8 cellular contexts compared by ENCODE assay signal in the genomic region with DNA sequence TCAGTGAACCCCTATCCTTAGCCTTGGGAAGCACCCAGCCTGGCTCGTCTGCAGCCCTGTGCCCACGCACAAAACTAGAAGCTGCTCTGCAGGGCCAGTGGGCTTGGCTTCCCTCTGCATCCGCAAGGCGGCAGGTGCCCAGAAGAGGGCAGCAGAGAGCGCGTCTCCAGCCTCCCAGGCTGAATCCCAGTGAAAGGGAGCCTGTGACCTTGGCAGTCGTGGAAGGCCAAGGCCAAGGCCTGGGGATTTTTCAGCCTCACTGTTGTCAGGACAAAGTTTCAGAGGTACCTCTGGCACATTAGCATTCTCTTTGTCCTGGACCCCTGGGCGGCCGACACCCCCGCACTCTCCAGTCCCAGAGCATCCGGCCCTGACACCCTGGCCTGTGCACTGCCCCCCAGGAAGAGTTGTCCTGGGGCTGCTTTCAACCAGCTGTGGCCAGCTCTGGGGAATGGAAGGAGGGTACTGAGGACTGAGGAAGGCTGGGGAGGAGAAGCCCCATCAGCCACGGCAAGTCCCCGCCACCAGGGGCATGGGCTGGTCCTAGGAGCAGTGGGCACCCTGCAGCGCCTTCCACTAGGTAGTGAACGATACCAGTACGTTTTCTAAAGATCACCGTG.
DNase-seq lines count a peak whose midpoint lies in the region; ATAC-seq, FAIRE-seq and TF ChIP-seq lines count a peak whose summit lies in the region.

No MANE protein-coding gene starts in this region.

- no peaks in the 10 kb centered on the region for H3K79me2 ChIP-seq in SK-N-SH (ENCODE audit: insufficient read depth)

- no peak overlapping the region for H3K4me3 Mint-ChIP-seq in activated naive CD4-positive, alpha-beta T cell treated with anti-CD3 and anti-CD28 coated beads for 36 hours

- H3F3A ChIP-seq in SK-N-SH (replicated peaks; ENCODE audit: insufficient read depth), result peaks cover 25% of the 10 kb centered on the region

- H3K4me1 ChIP-seq in SK-N-SH (ENCODE audit: control insufficient read depth in 1 of 2, insufficient read depth in 2 of 2, low read depth in 1 of 2, low read length in 1 of 2) (peaks cover 4 to 19% of the 10 kb centered on the region in 2 experiments; a peak in 2 of 4 replicates), pancreas (no peaks in the 10 kb centered on the region), tibial nerve (peaks cover 0 to 25% (median 0%) of the 10 kb centered on the region in 4 donors)

- no peaks in the 10 kb centered on the region for H3K27me3 Mint-ChIP-seq in activated naive CD4-positive, alpha-beta T cell treated with anti-CD3 and anti-CD28 coated beads for 36 hours (ENCODE audit: low read depth)

- peak overlapping the region; percentile 80 for H2AFZ ChIP-seq in SK-N-SH (ENCODE audit: low read depth)

- FAIRE-seq in pancreas (lab: Jason Lieb, UNC), result no peak

- TF ChIP-seq POLR2A in tibial nerve (IDR thresholded peaks at IDR 0.05), result no peak

- H3K27me3 ChIP-seq in SK-N-SH (ENCODE audit: insufficient read depth), result no peaks in the 10 kb centered on the region
- H3K27me3 ChIP-seq in pancreas, result no peaks in the 10 kb centered on the region
- no peaks in the 10 kb centered on the region for H3K27me3 ChIP-seq in tibial nerve

- peak; percentile 20 to 37 for DNase-seq in AML-193 (lab: John Stamatoyannopoulos, UW)
- DNase-seq in HT-29 (ENCODE audit: low spot score), result peak; percentile 91
- DNase-seq in SK-N-SH, result peak; percentile 91
- DNase-seq in activated naive CD4-positive, alpha-beta T cell treated with anti-CD3 and anti-CD28 coated beads for 36 hours, result peak; percentile 82
- DNase-seq in glomerular visceral epithelial cell (ENCODE audit: extremely low spot score), result peak; percentile 86
- DNase-seq in pancreas, result peak; percentile 74 to 98 (median 89)
- peak; percentile 63 to 76 for DNase-seq in tibial nerve (ENCODE audit: low spot score in 2 of 2)

- no peaks in the 10 kb centered on the region for H4K20me1 ChIP-seq in SK-N-SH (ENCODE audit: insufficient read depth)

- no peak overlapping the region for H3K4me2 ChIP-seq in SK-N-SH

- H3K9me3 Mint-ChIP-seq in activated naive CD4-positive, alpha-beta T cell treated with anti-CD3 and anti-CD28 coated beads for 36 hours, result no peaks in the 10 kb centered on the region

- TF ChIP-seq RAD21 in SK-N-SH (IDR thresholded peaks at IDR 0.05; ENCODE audit: low read length), result peak; percentile 88

- H3K36me3 ChIP-seq in SK-N-SH (replicated peaks in 1 of 2; ENCODE audit: control insufficient read depth in 1 of 2, insufficient read depth in 2 of 2, low read length in 1 of 2) (no peaks in the 10 kb centered on the region), pancreas (no peaks in the 10 kb centered on the region), tibial nerve (no peaks in the 10 kb centered on the region)

- H3K4me3 ChIP-seq in SK-N-SH (ENCODE audit: low read depth in 2 of 2, low read length in 1 of 2) (no peak overlapping the region; a peak in 1 of 4 replicates), pancreas (no peak overlapping the region), tibial nerve (no peak overlapping the region)

- H3K36me3 Mint-ChIP-seq in activated naive CD4-positive, alpha-beta T cell treated with anti-CD3 and anti-CD28 coated beads for 36 hours (ENCODE audit: low read depth), result no peaks in the 10 kb centered on the region

- ATAC-seq in GM18909 (IDR thresholded peaks at IDR 0.05; ENCODE audit: poor library complexity, unreplicated experiment) (peak; percentile 74), pancreas (peak; percentile 93 to 98 (median 96))

- H3K4me1 Mint-ChIP-seq in activated naive CD4-positive, alpha-beta T cell treated with anti-CD3 and anti-CD28 coated beads for 36 hours (ENCODE audit: low read depth), result peaks cover 18% of the 10 kb centered on the region

- POLR2A ChIA-PET in SK-N-SH (lab: Yijun Ruan, JAX), result interaction anchor here (0.9 to 1.7 kb wide), 2 partner anchors 20 to 108 kb away, joined by 3 read pairs; partner anchors contain the start of gene CSNK1A1

- no peaks in the 10 kb centered on the region for H3K9me2 ChIP-seq in SK-N-SH

- 59% methylated on average over 14 of the region's 17 CpGs for WGBS in SK-N-SH (ENCODE audit: low lambda C conversion rate)
- 39 to 43% methylated on average over 17 of the region's 17 CpGs for WGBS in pancreas, 2 donors
- WGBS in tibial nerve, 2 donors, result 31 to 52% methylated on average over 10 to 15 of the region's 17 CpGs

- intact Hi-C loops in activated naive CD4-positive, alpha-beta T cell treated with anti-CD3 and anti-CD28 coated beads for 36 hours (cut with micrococcal nuclease), result loop anchor here (1.0 to 10.0 kb wide), 3 partner anchors 122 to 522 kb away; partner anchors contain the start of gene SLC26A2
- intact Hi-C loops in pancreas (cut with DNase I), result loop anchor here (5.0 to 10.0 kb wide), 3 partner anchors 115 to 122 kb away; no protein-coding TSS in a partner anchor

- H3K27ac ChIP-seq in SK-N-SH (ENCODE audit: low read depth in 2 of 2, low read length in 1 of 2), result peak overlapping the region; percentile 51 to 70; a peak in 3 of 4 replicates
- peak overlapping the region; percentile 6 to 49 (median 38) for H3K27ac ChIP-seq in pancreas
- H3K27ac ChIP-seq in tibial nerve, result peak overlapping the region; percentile 30 to 78 (median 66)

- CTCF ChIA-PET in SK-N-SH (lab: Yijun Ruan, JAX), result interaction anchor here (0.5 to 52.5 kb wide), 45 partner anchors 9 to 380 kb away, joined by 3 to 1751 read pairs (median 6); partner anchors contain the start of genes ARHGEF37, CSNK1A1, IL17B and PCYOX1L
- CTCF ChIA-PET in activated naive CD4-positive, alpha-beta T cell treated with anti-CD3 and anti-CD28 coated beads for 36 hours (lab: Charles Lee), result interaction anchor here (0.6 to 8.9 kb wide), 24 partner anchors 8 to 701 kb away, joined by 3 to 149 read pairs (median 4); partner anchors contain the start of gene ARHGEF37

- no peaks in the 10 kb centered on the region for H3K9me3 ChIP-seq in SK-N-SH
- H3K9me3 ChIP-seq in pancreas, result no peaks in the 10 kb centered on the region
- no peaks in the 10 kb centered on the region for H3K9me3 ChIP-seq in tibial nerve

- H3K27ac Mint-ChIP-seq in activated naive CD4-positive, alpha-beta T cell treated with anti-CD3 and anti-CD28 coated beads for 36 hours, result no peak overlapping the region

- TF ChIP-seq EP300 in SK-N-SH (IDR thresholded peaks at IDR 0.05; ENCODE audit: borderline replicate concordance in 1 of 2, low read depth in 1 of 2, low read length in 1 of 2) (no peak), tibial nerve (IDR thresholded peaks at IDR 0.05) (peak in 1 of 2 donors; percentile 61)

- peak; percentile 93 for TF ChIP-seq CTCF in SK-N-SH (IDR thresholded peaks at IDR 0.05)
- TF ChIP-seq CTCF in pancreas (IDR thresholded peaks at IDR 0.05), result peak; percentile 87 to 92 (median 90)
- TF ChIP-seq CTCF in tibial nerve (IDR thresholded peaks at IDR 0.05), result peak; percentile 87 to 96 (median 89)

- peak overlapping the region; percentile 42 for H3K9ac ChIP-seq in SK-N-SH

TF ChIP-seq in SK-N-SH, 30 proteins besides CTCF, POLR2A, EP300 and RAD21:
- TF ChIP-seq FOXJ3 (CRISPR knock-in tag; IDR thresholded peaks at IDR 0.05) (no peak), GABPA (IDR thresholded peaks at IDR 0.05; ENCODE audit: low read depth) (no peak), TAF1 (IDR thresholded peaks at IDR 0.05; ENCODE audit: borderline replicate concordance, low read depth, low read length) (peak; percentile 61; the same call in 1 of the 2 replicates), SMC3 (IDR thresholded peaks at IDR 0.05; ENCODE audit: low read depth, low read length) (peak; percentile 98), POLR2AphosphoS5 (IDR thresholded peaks at IDR 0.05; ENCODE audit: low read depth, low read length) (no peak), GATA2 (CRISPR knock-in tag; IDR thresholded peaks at IDR 0.05) (no peak), ZBTB33 (IDR thresholded peaks at IDR 0.05; ENCODE audit: borderline replicate concordance, low read depth) (no peak), NRF1 (IDR thresholded peaks at IDR 0.05; ENCODE audit: low read depth, low read length) (no peak), FOSL2 (IDR thresholded peaks at IDR 0.05; ENCODE audit: borderline replicate concordance, low read depth) (no peak; the same call in 1 of the 2 replicates), PBX3 (IDR thresholded peaks at IDR 0.05) (no peak), RFX5 (IDR thresholded peaks at IDR 0.05; ENCODE audit: low read length) (no peak), TCF12 (IDR thresholded peaks at IDR 0.05) (0 out of 2 replicates have a peak, but pooled peaks have one; percentile 17), CHD2 (IDR thresholded peaks at IDR 0.05; ENCODE audit: low read length, partially characterized antibody) (peak; percentile 42)

Comparison
In these comparisons a context has a peak if more than half of its experiments do, and no peak if none do; other contexts are left out.
1. DNase-seq: peak in every context shown above with its lines; median percentile 91 in HT-29; 91 in SK-N-SH; 89 in pancreas; 86 in glomerular visceral epithelial cell; 82 in activated naive CD4-positive, alpha-beta T cell treated with anti-CD3 and anti-CD28 coated beads for 36 hours; 70 in tibial nerve; 28 in AML-193.